Comparison of ENCODE assay signal across 29 cellular contexts in the genomic region with DNA sequence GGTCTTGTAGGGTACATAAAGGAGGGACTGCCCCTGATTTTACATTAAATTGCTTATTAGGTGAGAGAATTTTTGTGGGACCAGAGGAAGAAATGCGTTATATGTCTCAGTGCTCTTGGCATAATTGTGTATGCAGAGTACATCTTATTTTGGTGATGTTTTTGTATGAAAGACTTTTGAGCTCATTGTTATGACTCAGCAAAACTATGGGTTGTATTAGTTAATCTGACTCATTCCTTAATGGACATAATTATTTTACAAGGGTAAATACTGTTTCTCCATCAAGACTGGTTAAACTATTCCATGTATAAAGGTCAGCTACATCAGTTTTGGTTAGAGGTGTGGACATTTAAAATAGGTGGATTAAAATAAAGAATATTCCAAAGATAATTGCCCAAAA.
DNase-seq lines count a peak whose midpoint lies in the region; ATAC-seq and TF ChIP-seq lines count a peak whose summit lies in the region.
"Had no signal": no experiment of that assay in that cellular context is flagged by ENCODE, and none has a peak within 500 bp of the region (broad histone marks: within the 10 kb centered on the region; RNA-seq: fewer than 3 reads in every experiment).

No MANE protein-coding gene starts in this region.

- TF ChIP-seq CTCF in PC-9 (conservative IDR thresholded peaks at IDR 0.05) (no peak), brain microvascular endothelial cell (IDR thresholded peaks at IDR 0.05; ENCODE audit: low read depth, low read length, missing control alignments) (no peak), lower leg skin (IDR thresholded peaks at IDR 0.05) (no peak)

- in situ Hi-C loops in brain microvascular endothelial cell (cut with HindIII; ENCODE audit: low pct_ligation_motif_present, low sequenced_read_pairs) = no loop called here

- BruUV-seq in PC-9 (replicated peaks; lab: Mats Ljungman, UMichigan) = no TSS peak

- no peaks in the 10 kb centered on the region for H3F3A ChIP-seq in PC-9 (ENCODE audit: insufficient read depth, low read depth)

- 91 to 97% methylated on average over 1 of the region's 1 CpG for WGBS in lower leg skin, 2 donors

- no peaks in the 10 kb centered on the region for H3K79me2 ChIP-seq in PC-9 (ENCODE audit: low read depth)

- no peaks in the 10 kb centered on the region for H3K27me3 Mint-ChIP-seq in stimulated activated naive CD8-positive, alpha-beta T cell treated with anti-CD3 and anti-CD28 coated beads, Interleukin-15, amount 100 ng/mL, for 72 hours
- H3K27me3 Mint-ChIP-seq: activated naive CD8-positive, alpha-beta T cell; central memory CD8-positive, alpha-beta T cell had no signal

- peaks cover 6% of the 10 kb centered on the region for H3K4me1 Mint-ChIP-seq in stimulated activated naive CD8-positive, alpha-beta T cell treated with anti-CD3 and anti-CD28 coated beads, Interleukin-15, amount 100 ng/mL, for 72 hours
- H3K4me1 Mint-ChIP-seq: central memory CD8-positive, alpha-beta T cell had no signal

- H3K27me3 ChIP-seq in PC-9 (ENCODE audit: insufficient read depth, low read depth) = no peaks in the 10 kb centered on the region
- no peaks in the 10 kb centered on the region for H3K27me3 ChIP-seq in brain microvascular endothelial cell (replicated peaks)
- H3K27me3 ChIP-seq: gastrocnemius medialis had no signal

- H3K9me3 Mint-ChIP-seq in stimulated activated naive CD8-positive, alpha-beta T cell treated with anti-CD3 and anti-CD28 coated beads, Interleukin-15, amount 100 ng/mL, for 72 hours = no peaks in the 10 kb centered on the region
- H3K9me3 Mint-ChIP-seq: central memory CD8-positive, alpha-beta T cell; neural crest cell; T-helper 1 cell treated with Interleukin-12 subunit alpha and Interleukin-12 subunit beta and Interleukin-4 antibody, amounts not matched to agents 30 μg/mL and 1 μg/mL, for 36 hours had no signal

- H3K4me3 Mint-ChIP-seq in stimulated activated naive CD8-positive, alpha-beta T cell treated with anti-CD3 and anti-CD28 coated beads, Interleukin-15, amount 100 ng/mL, for 72 hours = no peak overlapping the region
- H3K4me3 Mint-ChIP-seq: activated naive CD8-positive, alpha-beta T cell; central memory CD8-positive, alpha-beta T cell; neural crest cell; T-helper 1 cell treated with Interleukin-12 subunit alpha and Interleukin-12 subunit beta and Interleukin-4 antibody, amounts not matched to agents 30 μg/mL and 1 μg/mL, for 36 hours had no signal

- intact Hi-C loops in PC-9 (cut with micrococcal nuclease; ENCODE audit: unreplicated experiment) (no loop called here), left colon (cut with DNase I, micrococcal nuclease) (no loop called here), lower leg skin (cut with DNase I; ENCODE audit: low total_unique reads) (no loop called here)

- H3K36me3 ChIP-seq in PC-9 (ENCODE audit: low read depth) = peaks cover 12% of the 10 kb centered on the region; the same call in 1 of the 2 replicates
- peaks cover 3% of the 10 kb centered on the region for H3K36me3 ChIP-seq in brain microvascular endothelial cell (replicated peaks)
- H3K36me3 ChIP-seq: gastrocnemius medialis, thoracic aorta had no signal

- CTCF ChIA-PET in PC-9 (lab: Charles Lee) = interaction anchor here (0.6 kb wide), 1 partner anchor 96 kb away, joined by 4 read pairs; no protein-coding TSS in a partner anchor

- H3K4me2 ChIP-seq in PC-9 = no peak overlapping the region

- no peaks in the 10 kb centered on the region for H4K20me1 ChIP-seq in PC-9 (ENCODE audit: insufficient read depth)

- peaks cover 35% of the 10 kb centered on the region for H3K4me1 ChIP-seq in PC-9 (replicated peaks; ENCODE audit: insufficient read depth)
- H3K4me1 ChIP-seq: gastrocnemius medialis had no signal

- DNase-seq in ELR (ENCODE audit: low read depth) (peak; percentile 45), PC-9 (peak in 1 of 2 experiments; percentile 46), dermis blood vessel endothelial cell (peak; percentile 12), iris pigment epithelial cell (ENCODE audit: low read depth) (peak; percentile 51), brain microvascular endothelial cell (no peak), left colon (no peak), lower leg skin (ENCODE audit: low spot score in 2 of 2) (no peak)
- DNase-seq in stimulated activated naive CD8-positive, alpha-beta T cell treated with anti-CD3 and anti-CD28 coated beads, Interleukin-15, amount 100 ng/mL, for 72 hours = no peak
- DNase-seq: activated T-cell treated with anti-CD3 and anti-CD28 coated beads for 4 hours; aorta; DND-41; gastrocnemius medialis; hippocampal formation; mesenchymal stem cell; NCI-H1048; NCI-H1694; NCI-H524 treated with DMSO at 0.1 percent for 48 hours; stimulated activated CD4-positive, alpha-beta T cell treated with anti-CD3 and anti-CD28 coated beads, Interleukin-15, amount 100 ng/mL, for 24 hours; stimulated activated naive CD4-positive, alpha-beta T cell treated with Interleukin-2 at 50 U/mL for 16 hours had no signal

- no peak overlapping the region for H3K27ac Mint-ChIP-seq in stimulated activated naive CD8-positive, alpha-beta T cell treated with anti-CD3 and anti-CD28 coated beads, Interleukin-15, amount 100 ng/mL, for 72 hours
- H3K27ac Mint-ChIP-seq: activated naive CD8-positive, alpha-beta T cell; T-helper 1 cell treated with Interleukin-12 subunit alpha and Interleukin-12 subunit beta and Interleukin-4 antibody, amounts not matched to agents 30 μg/mL and 1 μg/mL, for 36 hours had no signal

- ATAC-seq in stimulated activated naive CD8-positive, alpha-beta T cell treated with anti-CD3 and anti-CD28 coated beads, Interleukin-15, amount 100 ng/mL, for 72 hours = no peak
- ATAC-seq in left colon = no peak
- ATAC-seq: gastrocnemius medialis, GM12878, Panc1, sciatic nerve had no signal

- H2AFZ ChIP-seq in PC-9 = no peak overlapping the region

- no peaks in the 10 kb centered on the region for H3K9me2 ChIP-seq in PC-9 (ENCODE audit: insufficient read depth)

- H3K9me3 ChIP-seq in PC-9 (ENCODE audit: insufficient read depth, low read depth) = peaks cover 6% of the 10 kb centered on the region
- H3K9me3 ChIP-seq: gastrocnemius medialis, thoracic aorta had no signal

- TF ChIP-seq POLR2A in lower leg skin (IDR thresholded peaks at IDR 0.05) = no peak

- peak overlapping the region; percentile 31; the same call in 1 of the 2 replicates for H3K27ac ChIP-seq in PC-9
- no peak overlapping the region for H3K27ac ChIP-seq in brain microvascular endothelial cell
- H3K27ac ChIP-seq: C4-2B, epithelial cell of prostate, gastrocnemius medialis, thoracic aorta had no signal

- POLR2A ChIA-PET in PC-9 (lab: Charles Lee; ENCODE audit: unreplicated experiment) = interaction anchor here (0.5 kb wide), 1 partner anchor 1549 kb away, joined by 9 read pairs; no protein-coding TSS in a partner anchor

- H3K4me3 ChIP-seq in PC-9 = no peak overlapping the region
- no peak overlapping the region for H3K4me3 ChIP-seq in brain microvascular endothelial cell (ENCODE audit: low read depth, low read length)
- no peak overlapping the region for H3K4me3 ChIP-seq in lower leg skin (ENCODE audit: low read depth, poor library complexity, severe bottlenecking)
- H3K4me3 ChIP-seq: gastrocnemius medialis, GM12878, thoracic aorta had no signal

Comparison
In these comparisons a context has a peak if more than half of its experiments do, and no peak if none do; other contexts are left out.
1. DNase-seq: peak in ELR (single experiment), dermis blood vessel endothelial cell (single experiment) and iris pigment epithelial cell (single experiment); none in brain microvascular endothelial cell (single experiment), stimulated activated naive CD8-positive, alpha-beta T cell treated with anti-CD3 and anti-CD28 coated beads, Interleukin-15, amount 100 ng/mL, for 72 hours (0 of 2), left colon (0 of 2) and lower leg skin (0 of 2).